ENCODE assay signal across 12 cellular contexts in genomic region chr20:3101737-3102574, GRCh38. TPM values are rescaled to one million over a fixed set of nuclear protein-coding genes. Genes with fewer than 3 reads are reported as not detected.
A peak's percentile ranks its signal among the peaks of the same experiment; 100 is the strongest.
DNase-seq lines count a peak whose midpoint lies in the region; FAIRE-seq and TF ChIP-seq lines count a peak whose summit lies in the region.
"Had no signal": no experiment of that assay in that cellular context is flagged by ENCODE, and none has a peak within 500 bp of the region (broad histone marks: within the 10 kb centered on the region; RNA-seq: fewer than 3 reads in every experiment).

No MANE protein-coding gene starts in this region.

- no peak for TF ChIP-seq CTCF in mammary epithelial cell (conservative IDR thresholded peaks at IDR 0.05 in 1 of 2, IDR thresholded peaks at IDR 0.05 in 1 of 2; ENCODE audit: extremely low read depth in 1 of 2, insufficient read depth in 1 of 2, low read depth in 1 of 2, low read length in 2 of 2)
- no peak for TF ChIP-seq CTCF in breast epithelium (IDR thresholded peaks at IDR 0.05)
- no peak for TF ChIP-seq CTCF in esophagus squamous epithelium (IDR thresholded peaks at IDR 0.05)

- TF ChIP-seq POLR2A in breast epithelium (IDR thresholded peaks at IDR 0.05) (no peak), esophagus squamous epithelium (IDR thresholded peaks at IDR 0.05) (no peak)

- intact Hi-C loops in mammary epithelial cell (cut with micrococcal nuclease), result no loop called here
- intact Hi-C loops in breast epithelium (cut with DNase I; ENCODE audit: low total_unique reads), result no loop called here
- intact Hi-C loops in esophagus squamous epithelium (cut with DNase I), result no loop called here

- H3K9me3 ChIP-seq in mammary epithelial cell (replicated peaks; ENCODE audit: insufficient read depth, low read length), result no peaks in the 10 kb centered on the region
- no peaks in the 10 kb centered on the region for H3K9me3 ChIP-seq in breast epithelium
- H3K9me3 ChIP-seq in HAP-1, result no peaks in the 10 kb centered on the region
- no peaks in the 10 kb centered on the region for H3K9me3 ChIP-seq in esophagus squamous epithelium
- H3K9me3 ChIP-seq: pancreas, testis had no signal

- CTCF ChIA-PET in mammary epithelial cell (lab: Charles Lee; ENCODE audit: low non-redundant PET), result no interaction called here

- no peak for FAIRE-seq in HTR-8/SVneo (lab: Jason Lieb, UNC)
- FAIRE-seq: pancreas had no signal

- DNase-seq in mammary epithelial cell, result no peak
- DNase-seq in breast epithelium (ENCODE audit: low spot score in 2 of 2), result no peak
- peak; percentile 82 for DNase-seq in activated effector memory CD4-positive, alpha-beta T cell treated with anti-CD3 and anti-CD28 coated beads, Interleukin-2, amount 50 U/mL, for 16 hours
- peak; percentile 40 for DNase-seq in occipital lobe (lab: John Stamatoyannopoulos, UW)
- DNase-seq in HTR-8/SVneo (ENCODE audit: insufficient read length, low spot score), result no peak
- no peak for DNase-seq in NCI-H2029 treated with DMSO at 0.1 percent for 48 hours (lab: John Stamatoyannopoulos, UW)
- no peak for DNase-seq in HAP-1 (ENCODE audit: low spot score in 2 of 2)
- DNase-seq in esophagus squamous epithelium (lab: John Stamatoyannopoulos, UW), result no peak
- DNase-seq: ACHN, KBM-7, pancreas, testis had no signal

- H3K4me1 ChIP-seq in mammary epithelial cell (ENCODE audit: insufficient read depth, low read length) (no peaks in the 10 kb centered on the region), breast epithelium (no peaks in the 10 kb centered on the region), HAP-1 (peaks cover 16% of the 10 kb centered on the region), esophagus squamous epithelium (peaks cover 0 to 4% (median 0%) of the 10 kb centered on the region in 3 donors)
- H3K4me1 ChIP-seq: pancreas, testis had no signal

- no TSS peak for BruUV-seq in mammary epithelial cell (replicated peaks; lab: Mats Ljungman, UMichigan)

- H3K36me3 ChIP-seq in mammary epithelial cell (ENCODE audit: insufficient read depth, low read length), result no peaks in the 10 kb centered on the region
- H3K36me3 ChIP-seq in breast epithelium, result no peaks in the 10 kb centered on the region
- H3K36me3 ChIP-seq in HAP-1 (replicated peaks), result no peaks in the 10 kb centered on the region
- peaks cover 0 to 9% (median 0%) of the 10 kb centered on the region in 3 donors for H3K36me3 ChIP-seq in esophagus squamous epithelium
- H3K36me3 ChIP-seq: pancreas had no signal

- dilution Hi-C loops in mammary epithelial cell (cut with HindIII; ENCODE audit: low sequenced_read_pairs), result loop anchor here (5.0 kb wide), 2 partner anchors 45 kb away; no protein-coding TSS in a partner anchor

- H3K4me3 ChIP-seq in mammary epithelial cell (replicated peaks in 1 of 3; ENCODE audit: insufficient read depth in 1 of 3, low read depth in 2 of 3, low read length in 3 of 3) (no peak overlapping the region), breast epithelium (no peak overlapping the region), HAP-1 (no peak overlapping the region), esophagus squamous epithelium (no peak overlapping the region)
- H3K4me3 ChIP-seq: pancreas, testis had no signal

- no peaks in the 10 kb centered on the region for H3K27me3 ChIP-seq in mammary epithelial cell (ENCODE audit: insufficient read depth, low read length)
- H3K27me3 ChIP-seq in breast epithelium, result no peaks in the 10 kb centered on the region
- H3K27me3 ChIP-seq in HAP-1 (ENCODE audit: low read depth), result no peaks in the 10 kb centered on the region
- peaks cover 0 to 17% (median 0%) of the 10 kb centered on the region in 4 donors for H3K27me3 ChIP-seq in esophagus squamous epithelium
- H3K27me3 ChIP-seq: pancreas, testis had no signal

- peak overlapping the region; percentile 15 for H2AFZ ChIP-seq in mammary epithelial cell (ENCODE audit: low read depth, low read length)

- H3K27ac ChIP-seq in mammary epithelial cell (ENCODE audit: insufficient read depth, low read depth, low read length) (no peak overlapping the region), breast epithelium (no peak overlapping the region), esophagus squamous epithelium (no peak overlapping the region)
- H3K27ac ChIP-seq: pancreas, testis had no signal

- no peaks in the 10 kb centered on the region for H3K79me2 ChIP-seq in mammary epithelial cell (ENCODE audit: insufficient read depth, low read length)

- in situ Hi-C loops in mammary epithelial cell (cut with MboI; ENCODE audit: low sequenced_read_pairs in 2 of 2), result no loop called here
- in situ Hi-C loops in HAP-1 (cut with MboI; ENCODE audit: low sequenced_read_pairs), result no loop called here

- H4K20me1 ChIP-seq in mammary epithelial cell (ENCODE audit: insufficient read depth, low read length), result no peaks in the 10 kb centered on the region

- no peak overlapping the region for H3K9ac ChIP-seq in mammary epithelial cell (ENCODE audit: insufficient read depth, low read length)

- no peak overlapping the region for H3K4me2 ChIP-seq in mammary epithelial cell (ENCODE audit: insufficient read depth, low read depth, low read length)

- 70% methylated on average over 21 of the region's 21 CpGs for WGBS in mammary epithelial cell (ENCODE audit: low coverage, missing lambda C conversion rate)
- WGBS in esophagus squamous epithelium, 2 donors, result 64 to 66% methylated on average over 15 to 21 of the region's 21 CpGs

RNA-seq across cellular contexts. Expression of gene AVP, which starts 17.4 kb away (rescaled TPM):
- total RNA-seq in mammary epithelial cell (not detected), breast epithelium (not detected), occipital lobe (not detected), esophagus squamous epithelium (not detected)
- polyA plus RNA-seq in mammary epithelial cell, result not detected
- polyA minus RNA-seq in mammary epithelial cell, result not detected
- total RNA-seq: pancreas had no signal
- polyA plus RNA-seq: pancreas had no signal

RNA-seq across cellular contexts. Expression of gene OXT, which starts 30.5 kb away (rescaled TPM):
- total RNA-seq in mammary epithelial cell (not detected), breast epithelium (1 to 10 TPM in 1 of 3 donors, not detected in 2; 4.5 TPM), occipital lobe (not detected), esophagus squamous epithelium (not detected)
- polyA plus RNA-seq in mammary epithelial cell, result not detected
- not detected for polyA minus RNA-seq in mammary epithelial cell
- polyA plus RNA-seq: pancreas had no signal

RNA-seq across cellular contexts. Expression of gene MRPS26, which starts 56.1 kb away (rescaled TPM):
- total RNA-seq in mammary epithelial cell (10 to 100 TPM; 25.3 to 54.7 TPM), breast epithelium (10 to 100 TPM; 34.4 to 50.8 (median 44.9) TPM), occipital lobe (36.0 TPM), esophagus squamous epithelium (10 to 100 TPM; 39.5 to 60.7 (median 50.9) TPM)
- polyA plus RNA-seq in mammary epithelial cell, result 55.9 TPM
- polyA minus RNA-seq in mammary epithelial cell, result 3.5 TPM

RNA-seq across cellular contexts. Expression of gene FASTKD5, which starts 57.7 kb away (rescaled TPM):
- total RNA-seq in mammary epithelial cell, result 10 to 100 TPM; 13.4 to 15.0 TPM
- 15.5 TPM for polyA plus RNA-seq in mammary epithelial cell
- polyA minus RNA-seq in mammary epithelial cell, result 43.8 TPM
- total RNA-seq in breast epithelium, result 10 to 100 TPM; 15.4 to 18.3 (median 16.3) TPM
- total RNA-seq in occipital lobe, result 17.8 TPM
- total RNA-seq in esophagus squamous epithelium, result 10 to 100 TPM; 13.4 to 19.8 (median 16.5) TPM

RNA-seq across cellular contexts. Expression of gene UBOX5, which starts 57.7 kb away (rescaled TPM):
- 1 to 10 TPM; 4.8 to 5.6 TPM for total RNA-seq in mammary epithelial cell
- polyA plus RNA-seq in mammary epithelial cell, result 3.5 TPM
- polyA minus RNA-seq in mammary epithelial cell, result 6.9 TPM
- 1 to 10 TPM; 5.9 to 8.9 (median 6.6) TPM for total RNA-seq in breast epithelium
- 1.9 TPM for total RNA-seq in occipital lobe
- 1 to 10 TPM; 3.0 to 5.1 (median 3.5) TPM for total RNA-seq in esophagus squamous epithelium

Comparison
In these comparisons a context has a peak if more than half of its experiments do, and no peak if none do; other contexts are left out.
1. DNase-seq: peak in activated effector memory CD4-positive, alpha-beta T cell treated with anti-CD3 and anti-CD28 coated beads, Interleukin-2, amount 50 U/mL, for 16 hours (single experiment) and occipital lobe (single experiment); none in mammary epithelial cell (single experiment), breast epithelium (0 of 2), HTR-8/SVneo (single experiment), NCI-H2029 treated with DMSO at 0.1 percent for 48 hours (single experiment), HAP-1 (0 of 2) and esophagus squamous epithelium (single experiment).